ENCODE assay signal across 10 cellular contexts in the genomic region with DNA sequence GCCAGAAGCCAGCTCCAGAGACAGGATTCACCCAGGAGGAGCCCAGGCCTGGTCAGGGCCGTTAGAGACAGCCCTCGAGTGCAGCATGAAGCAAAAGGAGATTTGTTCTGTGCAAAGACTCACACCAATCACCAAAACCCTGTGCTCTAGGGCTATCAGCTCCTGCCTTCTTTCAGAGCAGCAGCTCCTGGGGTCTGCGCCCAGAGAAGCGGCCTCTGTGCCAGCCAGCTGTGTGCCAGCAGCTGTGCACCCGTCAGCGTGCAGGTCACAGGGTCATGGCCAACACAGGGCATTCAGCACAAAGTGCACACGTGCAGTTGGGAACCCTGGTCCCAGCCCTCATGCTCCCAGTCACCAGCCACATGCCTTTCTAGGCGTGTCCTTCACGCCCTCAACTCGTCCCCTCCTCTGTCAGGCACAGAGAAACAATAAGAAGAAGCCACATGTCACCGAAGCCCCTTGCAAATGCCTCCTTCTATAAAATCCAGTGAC. TPM values are rescaled to one million over a fixed set of nuclear protein-coding genes. Genes with fewer than 3 reads are reported as not detected.
DNase-seq lines count a peak whose midpoint lies in the region; ATAC-seq and TF ChIP-seq lines count a peak whose summit lies in the region.
"Had no signal": no experiment of that assay in that cellular context is flagged by ENCODE, and none has a peak within 500 bp of the region (broad histone marks: within the 10 kb centered on the region; RNA-seq: fewer than 3 reads in every experiment).

No MANE protein-coding gene starts in this region.

- H3K9me3 ChIP-seq in Peyer's patch (no peaks in the 10 kb centered on the region), gastroesophageal sphincter (no peaks in the 10 kb centered on the region), osteoblast (ENCODE audit: low read depth, low read length) (no peaks in the 10 kb centered on the region)

- POLR2A ChIA-PET in AG04449 (lab: Yijun Ruan, JAX), result no interaction called here

- TF ChIP-seq EP300 in gastroesophageal sphincter (IDR thresholded peaks at IDR 0.05), result no peak

- ATAC-seq in gastroesophageal sphincter, result no peak
- ATAC-seq in HG03457 (IDR thresholded peaks at IDR 0.05; ENCODE audit: unreplicated experiment), result no peak

- H3K4me3 ChIP-seq in AG04449 (ENCODE audit: low read depth, low read length), result peak overlapping the region; percentile 27
- H3K4me3 ChIP-seq in Peyer's patch, result no peak overlapping the region
- no peak overlapping the region for H3K4me3 ChIP-seq in gastroesophageal sphincter
- peak overlapping the region; percentile 36 for H3K4me3 ChIP-seq in osteoblast (ENCODE audit: insufficient read depth, low read length)

- TF ChIP-seq POLR2A in Peyer's patch (IDR thresholded peaks at IDR 0.05), result no peak
- TF ChIP-seq POLR2A in gastroesophageal sphincter (IDR thresholded peaks at IDR 0.05), result no peak

- H3K36me3 ChIP-seq in Peyer's patch (peaks cover 0 to 20% (median 0%) of the 10 kb centered on the region in 3 donors), gastroesophageal sphincter (peaks cover 0 to 24% of the 10 kb centered on the region in 2 donors), osteoblast (ENCODE audit: insufficient read depth, low read length) (peaks cover 8% of the 10 kb centered on the region)

- H2AFZ ChIP-seq in osteoblast (ENCODE audit: low read length), result no peak overlapping the region

- no peak for TF ChIP-seq CTCF in AG04449 (IDR thresholded peaks at IDR 0.05; ENCODE audit: insufficient read depth, low read length, missing control alignments)
- no peak for TF ChIP-seq CTCF in Peyer's patch (IDR thresholded peaks at IDR 0.05)
- TF ChIP-seq CTCF in gastroesophageal sphincter (IDR thresholded peaks at IDR 0.05), result no peak
- TF ChIP-seq CTCF in osteoblast (IDR thresholded peaks at IDR 0.05; ENCODE audit: extremely low read depth, low read depth, low read length), result no peak

- CTCF ChIA-PET in AG04449 (lab: Yijun Ruan, JAX), result interaction anchor here (0.7 to 1.5 kb wide), 5 partner anchors 9 to 31 kb away, joined by 3 to 6 read pairs (median 4); no protein-coding TSS in a partner anchor

- H3K27ac ChIP-seq in Peyer's patch (peak overlapping the region in 3 of 4 donors; percentile 2 to 17 (median 3)), gastroesophageal sphincter (peak overlapping the region in 3 of 4 donors; percentile 40 to 85 (median 74)), osteoblast (ENCODE audit: low read depth, low read length) (peak overlapping the region; percentile 92)
- H3K27ac ChIP-seq: C4-2B had no signal

- peaks cover 14% of the 10 kb centered on the region for H4K20me1 ChIP-seq in osteoblast (ENCODE audit: insufficient read depth, low read length)

- H3K4me1 ChIP-seq in Peyer's patch (peaks cover 0 to 40% (median 0%) of the 10 kb centered on the region in 4 donors), gastroesophageal sphincter (peaks cover 5 to 71% (median 46%) of the 10 kb centered on the region in 3 donors), osteoblast (ENCODE audit: insufficient read depth, low read length) (peaks cover 50% of the 10 kb centered on the region)

- H3K4me2 ChIP-seq in osteoblast (ENCODE audit: insufficient read depth, low read length), result peak overlapping the region; percentile 80

- H3K27me3 ChIP-seq in Peyer's patch (no peaks in the 10 kb centered on the region), gastroesophageal sphincter (no peaks in the 10 kb centered on the region), osteoblast (ENCODE audit: insufficient read depth, low read length) (no peaks in the 10 kb centered on the region)

- 62% methylated on average over 4 of the region's 11 CpGs; no CpG with 5 or more reads in 1 of the 2 donors for WGBS in gastroesophageal sphincter (ENCODE audit: low coverage in 1 of 2), 2 donors

- peaks cover 68% of the 10 kb centered on the region for H3K79me2 ChIP-seq in osteoblast (ENCODE audit: insufficient read depth, low read length)

- DNase-seq in AG04449 (ENCODE audit: low read depth, low spot score), result no peak
- peak in 1 of 3 donors; percentile 43 for DNase-seq in Peyer's patch
- DNase-seq in osteoblast (ENCODE audit: insufficient read length, low spot score, missing footprints), result peak; percentile 95
- no peak for DNase-seq in GF-D8 (lab: John Stamatoyannopoulos, UW)
- no peak for DNase-seq in NCI-H1694 (lab: John Stamatoyannopoulos, UW)
- DNase-seq in NCI-H1105 (lab: John Stamatoyannopoulos, UW), result no peak
- DNase-seq: NCI-H774 had no signal

RNA-seq across cellular contexts. Expression of gene ZNF516, which starts 49.3 kb away (rescaled TPM):
- total RNA-seq in Peyer's patch (10 to 100 TPM; 19.8 to 39.6 (median 25.7) TPM), gastroesophageal sphincter (10 to 100 TPM; 17.8 to 43.8 (median 29.9) TPM), osteoblast (16.3 and 17.7 TPM in 2 replicates)

Comparison
In these comparisons a context has a peak if more than half of its experiments do, and no peak if none do; other contexts are left out.
1. H3K4me3 ChIP-seq: peak in AG04449 (single experiment) and osteoblast (single experiment); none in Peyer's patch (0 of 4) and gastroesophageal sphincter (0 of 2).
2. H3K27ac ChIP-seq: peak in every context shown above with its lines; median percentile 92 in osteoblast; 74 in gastroesophageal sphincter; 3 in Peyer's patch.